ENCODE assay signal across 8 cellular contexts in the genomic region with DNA sequence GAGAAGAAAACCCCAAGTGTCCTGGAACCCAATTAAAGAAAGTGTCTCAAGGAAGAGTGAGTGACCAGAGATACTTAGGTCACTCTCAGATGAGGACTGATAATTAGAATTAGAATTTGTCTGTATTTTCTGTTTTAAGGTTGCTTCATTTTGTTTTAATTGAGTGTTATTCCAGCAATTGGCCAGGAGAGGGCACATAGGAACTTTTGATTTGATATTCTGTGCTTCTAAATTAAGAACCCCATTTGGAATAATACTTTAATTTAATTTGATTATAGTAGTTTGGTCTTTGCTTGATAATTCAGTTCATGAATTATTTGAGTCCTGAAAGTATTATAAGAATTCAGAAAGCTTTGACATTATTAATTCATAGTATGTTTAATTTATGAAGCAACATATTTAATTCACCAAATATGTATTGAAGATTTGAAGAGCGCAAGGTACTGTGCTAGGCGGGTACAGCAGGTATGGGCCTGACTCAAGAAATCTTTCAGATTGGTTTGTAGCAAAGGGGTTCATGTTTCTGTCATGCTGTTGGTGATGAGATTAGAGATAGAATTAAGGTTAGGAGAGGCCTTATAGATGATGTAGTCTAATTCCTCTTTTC. TPM values are rescaled to one million over a fixed set of nuclear protein-coding genes. Genes with fewer than 3 reads are reported as not detected.
DNase-seq lines count a peak whose midpoint lies in the region; ATAC-seq and TF ChIP-seq lines count a peak whose summit lies in the region.

No MANE protein-coding gene starts in this region.

- no peaks in the 10 kb centered on the region for H4K20me1 ChIP-seq in PC-3 (ENCODE audit: low read length)

- no peak overlapping the region for H3K4me2 ChIP-seq in PC-3 (ENCODE audit: low read length)

- H2AFZ ChIP-seq in PC-3 (ENCODE audit: low read length): no peak overlapping the region

- no peaks in the 10 kb centered on the region for H3K9me3 ChIP-seq in PC-3 (ENCODE audit: low read length)

- no peaks in the 10 kb centered on the region for H3K9me2 ChIP-seq in PC-3 (replicated peaks; ENCODE audit: low read length)

- BruUV-seq in PC-3 (replicated peaks; lab: Mats Ljungman, UMichigan): no TSS peak

- H3K27ac ChIP-seq in PC-3 (ENCODE audit: low read length): no peak overlapping the region
- H3K27ac ChIP-seq in temporal lobe (ENCODE audit: low read depth, low read length): peak overlapping the region; percentile 48

- H3K9ac ChIP-seq in PC-3 (ENCODE audit: low read length): no peak overlapping the region

- peaks cover 81% of the 10 kb centered on the region for H3K79me2 ChIP-seq in PC-3 (ENCODE audit: low read length)

- no peak for ATAC-seq in PC-3
- no peak for ATAC-seq in left lobe of liver
- no peak for ATAC-seq in GM18517 (IDR thresholded peaks at IDR 0.05; ENCODE audit: unreplicated experiment)

- CTCF ChIA-PET in PC-3 (lab: Charles Lee): no interaction called here

- H3K36me3 ChIP-seq in PC-3 (ENCODE audit: low read depth, low read length): peaks cover 4% of the 10 kb centered on the region; the same call in 1 of the 2 replicates

- no peaks in the 10 kb centered on the region for H3K27me3 ChIP-seq in PC-3 (ENCODE audit: low read length)

- TF ChIP-seq CTCF in PC-3 (conservative IDR thresholded peaks at IDR 0.05; ENCODE audit: low read depth, low read length) (peak; percentile 56), fibroblast of the aortic adventitia (IDR thresholded peaks at IDR 0.05; ENCODE audit: insufficient read depth, low read length) (peak; percentile 65)

- peak; percentile 6 for DNase-seq in NCI-H748 treated with DMSO at 0.1 percent for 48 hours (lab: John Stamatoyannopoulos, UW)
- DNase-seq in NCI-H748 (lab: John Stamatoyannopoulos, UW; ENCODE audit: unreplicated experiment): no peak
- DNase-seq in PC-3: peak; percentile 39
- DNase-seq in fibroblast of the aortic adventitia (ENCODE audit: low read depth): peak; percentile 51
- DNase-seq in left lobe of liver (ENCODE audit: low spot score): no peak
- no peak for DNase-seq in SHP77 treated with DMSO at 0.1 percent for 48 hours (lab: John Stamatoyannopoulos, UW)

- intact Hi-C loops in PC-3 (cut with micrococcal nuclease): loop anchor here (1.0 to 10.0 kb wide), 5 partner anchors 21 to 301 kb away; partner anchors contain the start of gene LARP1

- H3K4me1 ChIP-seq in PC-3 (ENCODE audit: insufficient read depth, low read length): peaks cover 5% of the 10 kb centered on the region

- H3F3A ChIP-seq in PC-3 (ENCODE audit: low read length, unreplicated experiment): no peaks in the 10 kb centered on the region

- H3K4me3 ChIP-seq in PC-3 (ENCODE audit: low read length) (no peak overlapping the region), fibroblast of the aortic adventitia (ENCODE audit: low read depth, low read length) (no peak overlapping the region)

- POLR2A ChIA-PET in PC-3 (lab: Charles Lee; ENCODE audit: unreplicated experiment): no interaction called here

RNA-seq across cellular contexts. Expression of gene MRPL22, which starts 4.9 kb away (rescaled TPM):
- total RNA-seq in PC-3 (2014; rRNA removed): 22.3 and 27.2 TPM in 2 replicates
- 4.6 and 21.5 TPM in 2 replicates for total RNA-seq in fibroblast of the aortic adventitia (ENCODE audit: low replicate concordance)
- 19.9 TPM for total RNA-seq in temporal lobe
- total RNA-seq in left lobe of liver: 23.0 TPM

RNA-seq across cellular contexts. Expression of gene GEMIN5, which starts 7.8 kb away (rescaled TPM):
- total RNA-seq in PC-3 (2014; rRNA removed) (19.8 and 28.2 TPM in 2 replicates), fibroblast of the aortic adventitia (ENCODE audit: low replicate concordance) (18.2 and 28.1 TPM in 2 replicates), temporal lobe (17.9 TPM), left lobe of liver (7.1 TPM)

Comparison
In these comparisons a context has a peak if more than half of its experiments do, and no peak if none do; other contexts are left out.
1. DNase-seq: peak in NCI-H748 treated with DMSO at 0.1 percent for 48 hours (single experiment), PC-3 (single experiment) and fibroblast of the aortic adventitia (single experiment); none in NCI-H748 (single experiment), left lobe of liver (single experiment) and SHP77 treated with DMSO at 0.1 percent for 48 hours (single experiment).